Comparison of ENCODE assay signal across 1 cellular context in the genomic region with DNA sequence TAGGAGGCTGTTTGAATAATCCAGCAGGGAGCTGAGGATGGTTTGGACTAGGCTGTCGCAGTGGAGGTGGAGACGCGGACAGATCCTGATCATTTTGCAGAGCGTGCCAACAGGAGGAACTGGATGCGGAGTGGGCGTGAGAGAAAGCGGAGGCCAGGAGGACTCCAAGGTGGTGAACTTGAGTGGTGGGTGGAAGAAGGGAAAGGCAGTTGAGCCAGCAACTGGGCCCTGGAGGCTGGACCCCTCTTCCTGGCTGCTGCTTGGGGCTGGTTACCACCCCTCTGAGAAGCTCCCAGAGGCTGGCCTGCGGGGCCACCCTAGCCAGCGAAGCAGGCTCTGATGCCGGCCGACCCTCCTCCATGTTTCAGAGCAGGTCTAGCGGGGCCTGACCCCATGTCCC.
TF ChIP-seq lines count a peak whose summit lies in the region.

No MANE protein-coding gene starts in this region.

TF ChIP-seq in H1, 55 proteins besides CTCF, POLR2A, EP300 and RAD21:
- TF ChIP-seq JUN (IDR thresholded peaks at IDR 0.05; ENCODE audit: low read depth, low read length) (no peak), SIRT6 (IDR thresholded peaks at IDR 0.05; ENCODE audit: low read length) (no peak), PHF8 (conservative IDR thresholded peaks at IDR 0.05; ENCODE audit: low read depth, low read length) (no peak), RBBP5 (IDR thresholded peaks at IDR 0.05; ENCODE audit: borderline replicate concordance, low read depth, low read length) (no peak), JUND (IDR thresholded peaks at IDR 0.05; ENCODE audit: low read length) (no peak), KDM5A (IDR thresholded peaks at IDR 0.05; ENCODE audit: low read length) (no peak), SUZ12 (IDR thresholded peaks at IDR 0.05; ENCODE audit: low read length) (no peak), CBX5 (IDR thresholded peaks at IDR 0.05; ENCODE audit: low read depth, low read length) (no peak), TBP (IDR thresholded peaks at IDR 0.05; ENCODE audit: low read depth, low read length) (no peak), FOSL1 (IDR thresholded peaks at IDR 0.05; ENCODE audit: insufficient read depth, low read depth, low read length) (no peak), NANOG (IDR thresholded peaks at IDR 0.05; ENCODE audit: insufficient read depth, low read depth, low read length, poor library complexity, severe bottlenecking) (no peak), RFX5 (IDR thresholded peaks at IDR 0.05; ENCODE audit: borderline replicate concordance, low read depth, low read length) (no peak), CHD1 (IDR thresholded peaks at IDR 0.05; ENCODE audit: low read depth, low read length) (no peak)
- TF ChIP-seq, protein P1, sequence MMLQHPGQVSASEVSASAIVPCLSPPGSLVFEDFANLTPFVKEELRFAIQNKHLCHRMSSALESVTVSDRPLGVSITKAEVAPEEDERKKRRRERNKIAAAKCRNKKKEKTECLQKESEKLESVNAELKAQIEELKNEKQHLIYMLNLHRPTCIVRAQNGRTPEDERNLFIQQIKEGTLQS (IDR thresholded peaks at IDR 0.05; ENCODE audit: insufficient read depth, low read depth, low read length) = no peak
- TF ChIP-seq, protein P2, sequence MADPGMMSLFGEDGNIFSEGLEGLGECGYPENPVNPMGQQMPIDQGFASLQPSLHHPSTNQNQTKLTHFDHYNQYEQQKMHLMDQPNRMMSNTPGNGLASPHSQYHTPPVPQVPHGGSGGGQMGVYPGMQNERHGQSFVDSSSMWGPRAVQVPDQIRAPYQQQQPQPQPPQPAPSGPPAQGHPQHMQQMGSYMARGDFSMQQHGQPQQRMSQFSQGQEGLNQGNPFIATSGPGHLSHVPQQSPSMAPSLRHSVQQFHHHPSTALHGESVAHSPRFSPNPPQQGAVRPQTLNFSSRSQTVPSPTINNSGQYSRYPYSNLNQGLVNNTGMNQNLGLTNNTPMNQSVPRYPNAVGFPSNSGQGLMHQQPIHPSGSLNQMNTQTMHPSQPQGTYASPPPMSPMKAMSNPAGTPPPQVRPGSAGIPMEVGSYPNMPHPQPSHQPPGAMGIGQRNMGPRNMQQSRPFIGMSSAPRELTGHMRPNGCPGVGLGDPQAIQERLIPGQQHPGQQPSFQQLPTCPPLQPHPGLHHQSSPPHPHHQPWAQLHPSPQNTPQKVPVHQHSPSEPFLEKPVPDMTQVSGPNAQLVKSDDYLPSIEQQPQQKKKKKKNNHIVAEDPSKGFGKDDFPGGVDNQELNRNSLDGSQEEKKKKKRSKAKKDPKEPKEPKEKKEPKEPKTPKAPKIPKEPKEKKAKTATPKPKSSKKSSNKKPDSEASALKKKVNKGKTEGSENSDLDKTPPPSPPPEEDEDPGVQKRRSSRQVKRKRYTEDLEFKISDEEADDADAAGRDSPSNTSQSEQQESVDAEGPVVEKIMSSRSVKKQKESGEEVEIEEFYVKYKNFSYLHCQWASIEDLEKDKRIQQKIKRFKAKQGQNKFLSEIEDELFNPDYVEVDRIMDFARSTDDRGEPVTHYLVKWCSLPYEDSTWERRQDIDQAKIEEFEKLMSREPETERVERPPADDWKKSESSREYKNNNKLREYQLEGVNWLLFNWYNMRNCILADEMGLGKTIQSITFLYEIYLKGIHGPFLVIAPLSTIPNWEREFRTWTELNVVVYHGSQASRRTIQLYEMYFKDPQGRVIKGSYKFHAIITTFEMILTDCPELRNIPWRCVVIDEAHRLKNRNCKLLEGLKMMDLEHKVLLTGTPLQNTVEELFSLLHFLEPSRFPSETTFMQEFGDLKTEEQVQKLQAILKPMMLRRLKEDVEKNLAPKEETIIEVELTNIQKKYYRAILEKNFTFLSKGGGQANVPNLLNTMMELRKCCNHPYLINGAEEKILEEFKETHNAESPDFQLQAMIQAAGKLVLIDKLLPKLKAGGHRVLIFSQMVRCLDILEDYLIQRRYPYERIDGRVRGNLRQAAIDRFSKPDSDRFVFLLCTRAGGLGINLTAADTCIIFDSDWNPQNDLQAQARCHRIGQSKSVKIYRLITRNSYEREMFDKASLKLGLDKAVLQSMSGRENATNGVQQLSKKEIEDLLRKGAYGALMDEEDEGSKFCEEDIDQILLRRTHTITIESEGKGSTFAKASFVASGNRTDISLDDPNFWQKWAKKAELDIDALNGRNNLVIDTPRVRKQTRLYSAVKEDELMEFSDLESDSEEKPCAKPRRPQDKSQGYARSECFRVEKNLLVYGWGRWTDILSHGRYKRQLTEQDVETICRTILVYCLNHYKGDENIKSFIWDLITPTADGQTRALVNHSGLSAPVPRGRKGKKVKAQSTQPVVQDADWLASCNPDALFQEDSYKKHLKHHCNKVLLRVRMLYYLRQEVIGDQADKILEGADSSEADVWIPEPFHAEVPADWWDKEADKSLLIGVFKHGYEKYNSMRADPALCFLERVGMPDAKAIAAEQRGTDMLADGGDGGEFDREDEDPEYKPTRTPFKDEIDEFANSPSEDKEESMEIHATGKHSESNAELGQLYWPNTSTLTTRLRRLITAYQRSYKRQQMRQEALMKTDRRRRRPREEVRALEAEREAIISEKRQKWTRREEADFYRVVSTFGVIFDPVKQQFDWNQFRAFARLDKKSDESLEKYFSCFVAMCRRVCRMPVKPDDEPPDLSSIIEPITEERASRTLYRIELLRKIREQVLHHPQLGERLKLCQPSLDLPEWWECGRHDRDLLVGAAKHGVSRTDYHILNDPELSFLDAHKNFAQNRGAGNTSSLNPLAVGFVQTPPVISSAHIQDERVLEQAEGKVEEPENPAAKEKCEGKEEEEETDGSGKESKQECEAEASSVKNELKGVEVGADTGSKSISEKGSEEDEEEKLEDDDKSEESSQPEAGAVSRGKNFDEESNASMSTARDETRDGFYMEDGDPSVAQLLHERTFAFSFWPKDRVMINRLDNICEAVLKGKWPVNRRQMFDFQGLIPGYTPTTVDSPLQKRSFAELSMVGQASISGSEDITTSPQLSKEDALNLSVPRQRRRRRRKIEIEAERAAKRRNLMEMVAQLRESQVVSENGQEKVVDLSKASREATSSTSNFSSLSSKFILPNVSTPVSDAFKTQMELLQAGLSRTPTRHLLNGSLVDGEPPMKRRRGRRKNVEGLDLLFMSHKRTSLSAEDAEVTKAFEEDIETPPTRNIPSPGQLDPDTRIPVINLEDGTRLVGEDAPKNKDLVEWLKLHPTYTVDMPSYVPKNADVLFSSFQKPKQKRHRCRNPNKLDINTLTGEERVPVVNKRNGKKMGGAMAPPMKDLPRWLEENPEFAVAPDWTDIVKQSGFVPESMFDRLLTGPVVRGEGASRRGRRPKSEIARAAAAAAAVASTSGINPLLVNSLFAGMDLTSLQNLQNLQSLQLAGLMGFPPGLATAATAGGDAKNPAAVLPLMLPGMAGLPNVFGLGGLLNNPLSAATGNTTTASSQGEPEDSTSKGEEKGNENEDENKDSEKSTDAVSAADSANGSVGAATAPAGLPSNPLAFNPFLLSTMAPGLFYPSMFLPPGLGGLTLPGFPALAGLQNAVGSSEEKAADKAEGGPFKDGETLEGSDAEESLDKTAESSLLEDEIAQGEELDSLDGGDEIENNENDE (IDR thresholded peaks at IDR 0.05; ENCODE audit: insufficient replicate concordance, low read length) = no peak
